In the genomic region with DNA sequence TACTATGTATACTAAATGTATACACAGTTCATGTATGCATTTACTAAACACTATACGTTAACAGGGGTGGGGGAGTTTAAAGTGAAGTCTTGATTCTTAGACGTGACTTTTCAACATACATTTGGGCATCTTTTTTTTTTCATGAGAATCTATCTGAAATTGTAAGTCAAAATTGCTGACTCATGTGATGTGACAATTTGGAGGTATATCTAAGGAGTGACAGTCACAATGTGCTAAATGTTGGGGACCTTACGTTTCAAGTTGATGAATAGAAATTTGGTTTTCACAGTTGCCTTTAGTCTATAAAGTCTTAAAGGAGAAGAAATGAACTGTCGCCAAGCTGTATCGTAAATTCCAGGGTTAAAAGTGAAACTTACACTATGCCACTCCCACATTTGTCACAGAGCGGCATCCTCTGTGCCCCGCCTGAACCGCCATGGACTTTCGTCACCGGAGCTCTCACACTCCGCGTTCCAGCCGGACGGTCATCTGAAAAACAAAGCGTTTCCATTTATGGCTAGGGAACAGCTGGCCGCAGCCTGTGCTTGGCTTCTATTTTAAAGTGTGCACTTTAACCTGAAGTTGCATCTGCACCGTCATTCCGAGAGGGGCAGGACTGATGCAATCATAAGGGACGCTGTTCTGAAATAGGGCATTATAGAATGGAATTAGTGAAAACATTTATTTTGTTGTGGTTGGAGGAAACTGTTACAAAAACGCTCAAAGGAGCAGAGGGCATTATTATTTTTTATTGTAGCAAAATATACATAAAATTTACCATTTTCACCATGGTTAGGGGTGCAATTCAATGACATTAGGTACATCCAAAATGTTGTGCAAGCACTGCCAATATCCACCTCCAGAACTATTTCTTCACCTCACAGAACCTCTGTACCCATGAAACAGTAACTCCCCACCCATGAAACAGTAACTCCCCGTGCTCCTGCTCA, we compare ENCODE assay signal across 13 cellular contexts. TPM values are rescaled to one million over a fixed set of nuclear protein-coding genes. Genes with fewer than 3 reads are reported as not detected.
DNase-seq lines count a peak whose midpoint lies in the region; ATAC-seq and TF ChIP-seq lines count a peak whose summit lies in the region.
"Had no signal": no experiment of that assay in that cellular context is flagged by ENCODE, and none has a peak within 500 bp of the region (broad histone marks: within the 10 kb centered on the region; RNA-seq: fewer than 3 reads in every experiment).

No MANE protein-coding gene starts in this region.

- H3K36me3 ChIP-seq in PC-3 (ENCODE audit: low read depth, low read length) (no peaks in the 10 kb centered on the region), mammary epithelial cell (ENCODE audit: insufficient read depth, low read length) (no peaks in the 10 kb centered on the region)

- no peaks in the 10 kb centered on the region for H3K79me2 ChIP-seq in PC-3 (ENCODE audit: low read length)
- H3K79me2 ChIP-seq in H9 (ENCODE audit: insufficient read depth, low read length) = no peaks in the 10 kb centered on the region
- H3K79me2 ChIP-seq in mammary epithelial cell (ENCODE audit: insufficient read depth, low read length) = no peaks in the 10 kb centered on the region

- H3K9me3 Mint-ChIP-seq in H9 = peaks cover 12 to 15% of the 10 kb centered on the region in 2 experiments

- H3K9me2 ChIP-seq in PC-3 (replicated peaks; ENCODE audit: low read length) = no peaks in the 10 kb centered on the region

- in situ Hi-C loops in mammary epithelial cell (cut with MboI; ENCODE audit: low sequenced_read_pairs in 2 of 2) = no loop called here

- intact Hi-C loops in PC-3 (cut with micrococcal nuclease) (no loop called here), Right ventricle myocardium inferior (cut with DNase I) (no loop called here), posterior vena cava (cut with DNase I) (loop anchor here in 1 of 2 donors (5.0 kb wide), 1 partner anchor 32 kb away; the partner anchor contains the start of gene CCDC110), mammary epithelial cell (cut with micrococcal nuclease) (no loop called here)

- H3K4ac ChIP-seq in H9 (ENCODE audit: low read depth, low read length) = no peak overlapping the region

- H3K14ac ChIP-seq in H9 (ENCODE audit: insufficient read depth, low read length) = no peak overlapping the region

- no CpG with 5 or more reads among the region's 21 CpGs for WGBS in H9 (ENCODE audit: extremely low coverage, insufficient read length, low lambda C conversion rate)
- 92% methylated on average over 20 of the region's 21 CpGs for WGBS in mammary epithelial cell (ENCODE audit: low coverage, missing lambda C conversion rate)

- no peaks in the 10 kb centered on the region for H4K20me1 ChIP-seq in PC-3 (ENCODE audit: low read length)
- no peaks in the 10 kb centered on the region for H4K20me1 ChIP-seq in H9 (ENCODE audit: control insufficient read depth, insufficient read depth, insufficient read length)
- H4K20me1 ChIP-seq in mammary epithelial cell (ENCODE audit: insufficient read depth, low read length) = no peaks in the 10 kb centered on the region

- H4K8ac ChIP-seq in H9 (replicated peaks; ENCODE audit: insufficient read length, low read depth, low read length) = no peak overlapping the region

- H3K4me3 ChIP-seq in PC-3 (ENCODE audit: low read length) (peak overlapping the region; percentile 79), mammary epithelial cell (replicated peaks in 1 of 3; ENCODE audit: insufficient read depth in 1 of 3, low read depth in 2 of 3, low read length in 3 of 3) (no peak overlapping the region)

- no peak overlapping the region for H4K91ac ChIP-seq in H9 (ENCODE audit: insufficient read length, low read depth, low read length)

- H3K23ac ChIP-seq in H9 (ENCODE audit: insufficient read length, low read depth, low read length) = no peak overlapping the region

- H3F3A ChIP-seq in PC-3 (ENCODE audit: low read length, unreplicated experiment) = no peaks in the 10 kb centered on the region

- peaks cover 12 to 38% (median 17%) of the 10 kb centered on the region in 3 experiments for H3K36me3 Mint-ChIP-seq in H9 (ENCODE audit: insufficient read depth in 1 of 3, low read depth in 3 of 3)

- no peaks in the 10 kb centered on the region for H3K79me1 ChIP-seq in H9 (ENCODE audit: insufficient read depth, low read depth, low read length, poor library complexity, severe bottlenecking)

- H2BK120ac ChIP-seq in H9 (ENCODE audit: low read depth, low read length, poor library complexity, severe bottlenecking) = no peak overlapping the region

- BruUV-seq in PC-3 (replicated peaks; lab: Mats Ljungman, UMichigan) = no TSS peak
- BruUV-seq in mammary epithelial cell (replicated peaks; lab: Mats Ljungman, UMichigan) = no TSS peak

- peak overlapping the region; percentile 95 for H2AFZ ChIP-seq in PC-3 (ENCODE audit: low read length)
- H2AFZ ChIP-seq in H9 (ENCODE audit: low read length) = no peak overlapping the region
- no peak overlapping the region for H2AFZ ChIP-seq in mammary epithelial cell (ENCODE audit: low read depth, low read length)

- no peak overlapping the region for H2BK5ac ChIP-seq in H9 (ENCODE audit: insufficient read length, low read length)

- H3K9me3 ChIP-seq in PC-3 (ENCODE audit: low read length) (no peaks in the 10 kb centered on the region), H9 (ENCODE audit: control insufficient read depth, low read depth, low read length) (peaks cover 7% of the 10 kb centered on the region), mammary epithelial cell (replicated peaks; ENCODE audit: insufficient read depth, low read length) (no peaks in the 10 kb centered on the region)

- no peak overlapping the region; a peak in 1 of 7 replicates for H3K27ac Mint-ChIP-seq in H9

- H3K4me3 Mint-ChIP-seq in H9 = no peak overlapping the region

- H3T11ph ChIP-seq in H9 (ENCODE audit: low read length) = no peak overlapping the region

- CTCF ChIA-PET in PC-3 (lab: Charles Lee) = no interaction called here
- CTCF ChIA-PET in mammary epithelial cell (lab: Charles Lee; ENCODE audit: low non-redundant PET) = no interaction called here

- H3K4me1 Mint-ChIP-seq in H9 = peaks cover 7 to 11% of the 10 kb centered on the region in 2 experiments

- no peak overlapping the region for H2BK20ac ChIP-seq in H9 (ENCODE audit: low read depth, low read length, poor library complexity, severe bottlenecking)

- no peak overlapping the region for H2AK5ac ChIP-seq in H9 (ENCODE audit: insufficient read length, low read length)

- H3K23me2 ChIP-seq in H9 (ENCODE audit: insufficient read length, low read depth, low read length, poor library complexity, severe bottlenecking) = no peaks in the 10 kb centered on the region

- no peak overlapping the region for H3K56ac ChIP-seq in H9 (ENCODE audit: insufficient read length, low read depth, low read length)

- H3K27ac ChIP-seq in PC-3 (ENCODE audit: low read length) = no peak overlapping the region; the same call in 1 of the 2 replicates
- no peak overlapping the region for H3K27ac ChIP-seq in H9 (ENCODE audit: insufficient read length, low read depth, low read length)
- no peak overlapping the region for H3K27ac ChIP-seq in mammary epithelial cell (ENCODE audit: insufficient read depth, low read depth, low read length)
- H3K27ac ChIP-seq: C4-2B had no signal

- POLR2A ChIA-PET in PC-3 (lab: Charles Lee; ENCODE audit: unreplicated experiment) = no interaction called here

- no peak overlapping the region for H2BK15ac ChIP-seq in H9 (ENCODE audit: low read depth, low read length)

- peaks cover 3% of the 10 kb centered on the region; the same call in 1 of the 2 replicates for H3K27me3 Mint-ChIP-seq in H9 (ENCODE audit: low read depth)

- TF ChIP-seq CTCF in PC-3 (conservative IDR thresholded peaks at IDR 0.05; ENCODE audit: low read depth, low read length) = no peak
- no peak for TF ChIP-seq CTCF in H9 (conservative IDR thresholded peaks at IDR 0.05)
- TF ChIP-seq CTCF in mammary epithelial cell (conservative IDR thresholded peaks at IDR 0.05 in 1 of 2, IDR thresholded peaks at IDR 0.05 in 1 of 2; ENCODE audit: extremely low read depth in 1 of 2, insufficient read depth in 1 of 2, low read depth in 1 of 2, low read length in 2 of 2) = no peak

- H3K4me1 ChIP-seq in PC-3 (ENCODE audit: insufficient read depth, low read length) (peaks cover 21% of the 10 kb centered on the region), H9 (ENCODE audit: insufficient read depth, low read length) (no peaks in the 10 kb centered on the region), mammary epithelial cell (ENCODE audit: insufficient read depth, low read length) (peaks cover 9% of the 10 kb centered on the region)

- H3K9ac ChIP-seq in PC-3 (ENCODE audit: low read length) (peak overlapping the region; percentile 22; the same call in 1 of the 2 replicates), H9 (ENCODE audit: extremely low read depth, insufficient read length, low read length) (no peak overlapping the region), mammary epithelial cell (ENCODE audit: insufficient read depth, low read length) (no peak overlapping the region)

- no peak overlapping the region for H3K18ac ChIP-seq in H9 (ENCODE audit: insufficient read length, low read depth, low read length)

- H3K27me3 ChIP-seq in PC-3 (ENCODE audit: low read length) (no peaks in the 10 kb centered on the region), H9 (ENCODE audit: insufficient read depth, low read length) (no peaks in the 10 kb centered on the region), mammary epithelial cell (ENCODE audit: insufficient read depth, low read length) (no peaks in the 10 kb centered on the region)

- H3K4me2 ChIP-seq in PC-3 (ENCODE audit: low read length) (peak overlapping the region; percentile 92), H9 (ENCODE audit: insufficient read depth, insufficient read length, low read length) (no peak overlapping the region), mammary epithelial cell (ENCODE audit: insufficient read depth, low read depth, low read length) (no peak overlapping the region)

- DNase-seq in COLO668 (lab: John Stamatoyannopoulos, UW; ENCODE audit: unreplicated experiment) (peak; percentile 76), PC-3 (peak; percentile 52), Right ventricle myocardium inferior (ENCODE audit: missing footprints) (peak; percentile 89), posterior vena cava (ENCODE audit: low spot score) (peak; percentile 90), H9 (no peak), NCI-H1930 (lab: John Stamatoyannopoulos, UW) (no peak), mammary epithelial cell (no peak)
- DNase-seq in activated CD4-positive, alpha-beta T cell treated with anti-CD3 and anti-CD28 coated beads for 48 hours = no peak
- DNase-seq: NCI-H1092 treated with DMSO at 0.1 percent for 48 hours; nucleus accumbens; stimulated activated naive CD8-positive, alpha-beta T cell treated with anti-CD3 and anti-CD28 coated beads, Interleukin-15, Interleukin-2, amounts not matched to agents 100 U/mL and 50 U/mL, for 24 hours; SW 1271 had no signal

- ATAC-seq in PC-3 (peak; percentile 84), Right ventricle myocardium inferior (peak; percentile 93)
- ATAC-seq: stimulated activated naive CD8-positive, alpha-beta T cell treated with anti-CD3 and anti-CD28 coated beads, Interleukin-15, Interleukin-2, amounts not matched to agents 100 U/mL and 50 U/mL, for 24 hours had no signal

- dilution Hi-C loops in mammary epithelial cell (cut with HindIII; ENCODE audit: low sequenced_read_pairs) = no loop called here

- no peak overlapping the region for H2BK12ac ChIP-seq in H9 (ENCODE audit: insufficient read length, low read depth, low read length)

- H4K5ac ChIP-seq in H9 (ENCODE audit: insufficient read length, low read depth, low read length) = no peak overlapping the region

RNA-seq across cellular contexts. Expression of gene PDLIM3, which starts 30.9 kb away (rescaled TPM):
- total RNA-seq in PC-3 (2014; rRNA removed) (0.47 TPM in 1 of 2 replicates, not detected in the other), Right ventricle myocardium inferior (281 TPM), posterior vena cava (100 to 1,000 TPM; 447 to 540 TPM), H9 (2021) (12.0 and 13.1 TPM in 2 replicates), mammary epithelial cell (1 to 10 TPM in 1 of 2 donors, under 1 TPM in 1; 0.24 to 9.0 TPM)
- 3.7 TPM for polyA plus RNA-seq in mammary epithelial cell
- 1.8 TPM for polyA minus RNA-seq in mammary epithelial cell

RNA-seq across cellular contexts. Expression of gene CCDC110, which starts 32.8 kb away (rescaled TPM):
- total RNA-seq in PC-3 (2014; rRNA removed) (0.62 TPM in 1 of 2 replicates, not detected in the other), Right ventricle myocardium inferior (1.0 TPM), posterior vena cava (1 to 10 TPM; 3.5 to 6.6 TPM), H9 (2021) (2.3 and 3.8 TPM in 2 replicates), mammary epithelial cell (under 1 TPM; 0.17 to 0.59 TPM)
- polyA plus RNA-seq in mammary epithelial cell = 0.08 TPM
- not detected for polyA minus RNA-seq in mammary epithelial cell

Comparison
In these comparisons a context has a peak if more than half of its experiments do, and no peak if none do; other contexts are left out.
1. DNase-seq: peak in COLO668 (single experiment), PC-3 (single experiment), Right ventricle myocardium inferior (single experiment) and posterior vena cava (single experiment); none in H9 (single experiment), NCI-H1930 (0 of 2), mammary epithelial cell (single experiment) and activated CD4-positive, alpha-beta T cell treated with anti-CD3 and anti-CD28 coated beads for 48 hours (single experiment).
2. RNA of gene PDLIM3, which starts 30.9 kb away (total RNA-seq): 447 to 540 TPM in posterior vena cava and 281 TPM in Right ventricle myocardium inferior (single experiment); 12.0 to 13.1 TPM in H9, 0.24 to 9.0 TPM in mammary epithelial cell and 0.47 TPM in PC-3; every median in the first group is over 10 times any median in the second.